8 cellular contexts compared by ENCODE assay signal in the genomic region with DNA sequence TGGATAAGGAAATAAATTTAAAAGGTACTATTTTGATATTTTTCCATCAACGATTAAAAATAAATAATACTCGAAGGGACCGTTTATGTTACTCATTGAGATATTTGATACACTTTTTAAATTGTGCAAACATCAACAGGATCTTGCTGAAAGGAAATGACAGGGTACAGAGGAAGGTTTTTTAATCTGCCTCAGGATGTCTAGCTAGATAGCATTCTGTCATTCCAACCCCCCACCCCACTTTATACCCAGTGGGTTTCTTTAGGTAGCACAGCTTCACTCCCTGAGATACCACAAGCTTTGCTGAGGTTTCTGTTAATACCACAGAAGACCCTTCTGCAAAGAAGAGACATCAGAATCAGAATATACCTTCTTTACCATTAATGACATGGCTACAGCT. TPM values are rescaled to one million over a fixed set of nuclear protein-coding genes. Genes with fewer than 3 reads are reported as not detected.
DNase-seq lines count a peak whose midpoint lies in the region; ATAC-seq, FAIRE-seq and TF ChIP-seq lines count a peak whose summit lies in the region.

No MANE protein-coding gene starts in this region.

- peaks cover 12% of the 10 kb centered on the region for H3K4me1 Mint-ChIP-seq in activated naive CD4-positive, alpha-beta T cell treated with anti-CD3 and anti-CD28 coated beads, Interleukin-2, amount 10 ng/mL, durations not matched to agents 7 days and 5 days
- peaks cover 44% of the 10 kb centered on the region for H3K4me1 Mint-ChIP-seq in brain
- H3K4me1 Mint-ChIP-seq in type B pancreatic cell (ENCODE audit: unreplicated experiment), result peaks cover 42% of the 10 kb centered on the region

- H3K36me3 ChIP-seq in lower lobe of right lung, result no peaks in the 10 kb centered on the region

- H3K9me3 ChIP-seq in lower lobe of right lung, result peaks cover 8% of the 10 kb centered on the region

- H3K4me1 ChIP-seq in lower lobe of right lung, result peaks cover 35% of the 10 kb centered on the region

- H3K27me3 Mint-ChIP-seq in activated naive CD4-positive, alpha-beta T cell treated with anti-CD3 and anti-CD28 coated beads, Interleukin-2, amount 10 ng/mL, durations not matched to agents 7 days and 5 days, result peaks cover 29% of the 10 kb centered on the region
- H3K27me3 Mint-ChIP-seq in brain, result peaks cover 58% of the 10 kb centered on the region
- H3K27me3 Mint-ChIP-seq in type B pancreatic cell, result no peaks in the 10 kb centered on the region

- no peaks in the 10 kb centered on the region for H3K27me3 ChIP-seq in lower lobe of right lung (ENCODE audit: low read depth)

- CTCF ChIA-PET in activated naive CD4-positive, alpha-beta T cell treated with anti-CD3 and anti-CD28 coated beads, Interleukin-2, amount 10 ng/mL, durations not matched to agents 7 days and 5 days (lab: Charles Lee), result interaction anchor here (0.9 kb wide), 1 partner anchor 10 kb away, joined by 4 read pairs; no protein-coding TSS in a partner anchor

- H3K4me3 ChIP-seq in lower lobe of right lung, result peak overlapping the region; percentile 88

- intact Hi-C loops in lower lobe of right lung (cut with DNase I), result no loop called here

- FAIRE-seq in RCC 7860 (lab: Jason Lieb, UNC), result no peak

- H3K9me3 Mint-ChIP-seq in activated naive CD4-positive, alpha-beta T cell treated with anti-CD3 and anti-CD28 coated beads, Interleukin-2, amount 10 ng/mL, durations not matched to agents 7 days and 5 days, result peaks cover 4% of the 10 kb centered on the region
- peaks cover 0 to 8% of the 10 kb centered on the region in 2 donors for H3K9me3 Mint-ChIP-seq in activated naive CD4-positive, alpha-beta T cell treated with anti-CD3 and anti-CD28 coated beads, Interleukin-2, amount 50 U/mL, for 72 hours
- H3K9me3 Mint-ChIP-seq in brain, result peaks cover 12 to 23% (median 16%) of the 10 kb centered on the region in 5 experiments
- H3K9me3 Mint-ChIP-seq in type B pancreatic cell, result peaks cover 1% of the 10 kb centered on the region

- H3K36me3 Mint-ChIP-seq in activated naive CD4-positive, alpha-beta T cell treated with anti-CD3 and anti-CD28 coated beads, Interleukin-2, amount 10 ng/mL, durations not matched to agents 7 days and 5 days, result no peaks in the 10 kb centered on the region
- peaks cover 9 to 24% of the 10 kb centered on the region in 2 donors for H3K36me3 Mint-ChIP-seq in activated naive CD4-positive, alpha-beta T cell treated with anti-CD3 and anti-CD28 coated beads, Interleukin-2, amount 50 U/mL, for 72 hours
- peaks cover 26% of the 10 kb centered on the region for H3K36me3 Mint-ChIP-seq in brain
- peaks cover 7% of the 10 kb centered on the region for H3K36me3 Mint-ChIP-seq in type B pancreatic cell

- peak overlapping the region; percentile 69 for H3K4me3 Mint-ChIP-seq in activated naive CD4-positive, alpha-beta T cell treated with anti-CD3 and anti-CD28 coated beads, Interleukin-2, amount 10 ng/mL, durations not matched to agents 7 days and 5 days
- H3K4me3 Mint-ChIP-seq in brain, result peak overlapping the region; percentile 83 to 95 (median 88)
- peak overlapping the region; percentile 93 for H3K4me3 Mint-ChIP-seq in type B pancreatic cell

- no peak overlapping the region for H3K27ac Mint-ChIP-seq in activated naive CD4-positive, alpha-beta T cell treated with anti-CD3 and anti-CD28 coated beads, Interleukin-2, amount 10 ng/mL, durations not matched to agents 7 days and 5 days
- H3K27ac Mint-ChIP-seq in activated naive CD4-positive, alpha-beta T cell treated with anti-CD3 and anti-CD28 coated beads, Interleukin-2, amount 50 U/mL, for 72 hours, result peak overlapping the region in 1 of 2 donors; percentile 82
- peak overlapping the region in 4 of 5 experiments; percentile 12 to 97 (median 54) for H3K27ac Mint-ChIP-seq in brain
- H3K27ac Mint-ChIP-seq in type B pancreatic cell, result peak overlapping the region; percentile 91

- no peak for ATAC-seq in activated naive CD4-positive, alpha-beta T cell treated with anti-CD3 and anti-CD28 coated beads, Interleukin-2, amount 50 U/mL, for 72 hours
- no peak for ATAC-seq in lower lobe of right lung
- no peak for ATAC-seq in GM19328 (IDR thresholded peaks at IDR 0.05; ENCODE audit: unreplicated experiment)
- ATAC-seq in GM18498 (IDR thresholded peaks at IDR 0.05; ENCODE audit: unreplicated experiment), result no peak

- TF ChIP-seq CTCF in brain (conservative IDR thresholded peaks at IDR 0.05) (no peak), lower lobe of right lung (IDR thresholded peaks at IDR 0.05) (no peak), type B pancreatic cell (conservative IDR thresholded peaks at IDR 0.05) (no peak)

- H3K27ac ChIP-seq in lower lobe of right lung, result peak overlapping the region; percentile 95

- DNase-seq in activated naive CD4-positive, alpha-beta T cell treated with anti-CD3 and anti-CD28 coated beads, Interleukin-2, amount 10 ng/mL, durations not matched to agents 7 days and 5 days, result no peak
- no peak for DNase-seq in activated naive CD4-positive, alpha-beta T cell treated with anti-CD3 and anti-CD28 coated beads, Interleukin-2, amount 50 U/mL, for 72 hours (ENCODE audit: low spot score in 2 of 2)
- no peak for DNase-seq in lower lobe of right lung
- DNase-seq in type B pancreatic cell (ENCODE audit: extremely low spot score, unreplicated experiment), result no peak
- DNase-seq in RCC 7860 (ENCODE audit: low spot score), result no peak

RNA-seq across cellular contexts. Expression of a gene that starts 1.2 kb away (rescaled TPM):
- 10 to 100 TPM; 20.5 to 23.9 TPM for total RNA-seq in activated naive CD4-positive, alpha-beta T cell treated with anti-CD3 and anti-CD28 coated beads, Interleukin-2, amount 50 U/mL, for 72 hours
- polyA plus RNA-seq in brain (ENCODE audit: insufficient read depth, low read depth, low replicate concordance), result 1.8 TPM
- 115 TPM for total RNA-seq in lower lobe of right lung
- total RNA-seq in type B pancreatic cell (ENCODE audit: low replicate concordance), result 59.2 and 69.9 TPM in 2 replicates
